In genomic region chr2:168801961-168802824, GRCh38 we compare ENCODE assay signal across 1 cellular context.
TF ChIP-seq lines count a peak whose summit lies in the region.

Gene NOSTRIN (plus strand): TSS chr2:168802637. CDS start chr2:168802647, 10 bp downstream.

TF ChIP-seq in SK-N-SH, 30 proteins besides CTCF, POLR2A, EP300 and RAD21 (continued from another document):
- TF ChIP-seq PBX3 (IDR thresholded peaks at IDR 0.05) (no peak), NRF1 (IDR thresholded peaks at IDR 0.05; ENCODE audit: low read depth, low read length) (no peak), FOSL2 (IDR thresholded peaks at IDR 0.05; ENCODE audit: borderline replicate concordance, low read depth) (no peak), FOXM1 (IDR thresholded peaks at IDR 0.05; ENCODE audit: low read depth) (no peak), USF2 (IDR thresholded peaks at IDR 0.05; ENCODE audit: borderline replicate concordance, low read depth, low read length) (no peak), FOXJ3 (CRISPR knock-in tag; IDR thresholded peaks at IDR 0.05) (no peak)
